In genomic region chr5:149581192-149581861, GRCh38 we compare ENCODE assay signal across 8 cellular contexts. TPM values are rescaled to one million over a fixed set of nuclear protein-coding genes. Genes with fewer than 3 reads are reported as not detected.
DNase-seq lines count a peak whose midpoint lies in the region; ATAC-seq and TF ChIP-seq lines count a peak whose summit lies in the region.

A gene with protein sequence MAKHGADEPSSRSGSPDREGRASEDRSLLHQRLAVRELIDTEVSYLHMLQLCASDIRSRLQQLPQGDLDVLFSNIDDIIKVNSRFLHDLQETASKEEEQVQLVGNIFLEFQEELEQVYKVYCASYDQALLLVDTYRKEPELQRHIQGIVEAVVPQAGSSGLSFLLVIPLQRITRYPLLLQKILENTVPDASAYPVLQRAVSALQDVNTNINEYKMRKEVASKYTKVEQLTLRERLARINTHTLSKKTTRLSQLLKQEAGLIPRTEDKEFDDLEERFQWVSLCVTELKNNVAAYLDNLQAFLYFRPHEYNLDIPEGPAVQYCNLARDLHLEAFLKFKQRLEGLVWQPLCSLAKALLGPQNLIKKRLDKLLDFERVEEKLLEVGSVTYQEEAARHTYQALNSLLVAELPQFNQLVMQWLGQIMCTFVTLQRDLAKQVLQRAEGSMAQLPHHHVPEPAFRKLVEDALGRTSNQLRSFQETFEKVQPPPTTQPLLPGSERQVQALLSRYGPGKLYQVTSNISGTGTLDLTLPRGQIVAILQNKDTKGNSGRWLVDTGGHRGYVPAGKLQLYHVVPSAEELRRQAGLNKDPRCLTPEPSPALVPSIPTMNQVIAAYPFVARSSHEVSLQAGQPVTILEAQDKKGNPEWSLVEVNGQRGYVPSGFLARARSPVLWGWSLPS (plus strand): TSS chr5:149581498. CDS start chr5:149597770, 16,272 bp downstream.

- peak within 1 kb of the TSS; percentile 69 for H3K4me3 ChIP-seq in GM23248
- peak within 1 kb of the TSS; percentile 61 for H3K4me3 ChIP-seq in fibroblast of pulmonary artery (replicated peaks; ENCODE audit: low read depth, low read length)
- peak within 1 kb of the TSS; percentile 51 for H3K4me3 ChIP-seq in naive thymus-derived CD4-positive, alpha-beta T cell (ENCODE audit: low read length)

- intact Hi-C loops in naive thymus-derived CD4-positive, alpha-beta T cell (cut with micrococcal nuclease), result loop anchor here in 1 of 2 donors (5.0 kb wide), 1 partner anchor 36 kb away; no protein-coding TSS in a partner anchor

- H3K79me2 ChIP-seq in GM23248 (ENCODE audit: insufficient read depth), result no peaks in the 10 kb centered on the region

- peak within 1 kb of the TSS; percentile 63 for H3K9ac ChIP-seq in GM23248

- H2AFZ ChIP-seq in GM23248, result peak within 1 kb of the TSS; percentile 89

- CTCF ChIA-PET in naive thymus-derived CD4-positive, alpha-beta T cell (lab: Charles Lee), result no interaction called here

- H3K4me1 ChIP-seq in GM23248 (ENCODE audit: insufficient read depth), result no peaks in the 10 kb centered on the region
- H3K4me1 ChIP-seq in naive thymus-derived CD4-positive, alpha-beta T cell (ENCODE audit: control insufficient read depth in 2 of 2, insufficient read depth in 2 of 2, low read length in 2 of 2), result peaks cover 0 to 8% of the 10 kb centered on the region in 2 donors

- DNase-seq in GM23248 (peak; percentile 74), NCI-H748 treated with DMSO at 0.1 percent for 48 hours (lab: John Stamatoyannopoulos, UW) (peak; percentile 49), fibroblast of pulmonary artery (ENCODE audit: low read depth) (peak; percentile 81)
- DNase-seq in activated T-helper 1 cell treated with anti-CD3 and anti-CD28 coated beads, Interleukin-2, amount 50 U/mL, for 16 hours (ENCODE audit: low read depth in 1 of 2, low spot score in 1 of 2), result peak; percentile 13 to 28
- peak; percentile 21 to 60 (median 40) for DNase-seq in naive thymus-derived CD4-positive, alpha-beta T cell
- peak; percentile 17 to 48 (median 24) for DNase-seq in stimulated activated naive CD4-positive, alpha-beta T cell (lab: John Stamatoyannopoulos, UW)

- in situ Hi-C loops in GM23248 (cut with MboI), result no loop called here

- H3K9me3 ChIP-seq in GM23248 (ENCODE audit: low read depth), result no peaks in the 10 kb centered on the region
- H3K9me3 ChIP-seq in naive thymus-derived CD4-positive, alpha-beta T cell (ENCODE audit: control insufficient read depth in 2 of 3, low read length in 3 of 3), result no peaks in the 10 kb centered on the region

- peak; percentile 81 for ATAC-seq in naive thymus-derived CD4-positive, alpha-beta T cell
- no peak for ATAC-seq in GM21825 (IDR thresholded peaks at IDR 0.05; ENCODE audit: unreplicated experiment)
- no peak for ATAC-seq in GM21723 (IDR thresholded peaks at IDR 0.05; ENCODE audit: unreplicated experiment)

- peak within 1 kb of the TSS; percentile 78 to 88 (median 80) for H3K4me3 Mint-ChIP-seq in naive thymus-derived CD4-positive, alpha-beta T cell

- peaks cover 0 to 22% (median 0%) of the 10 kb centered on the region in 5 donors for H3K27me3 Mint-ChIP-seq in naive thymus-derived CD4-positive, alpha-beta T cell

- TF ChIP-seq CTCF in fibroblast of pulmonary artery (IDR thresholded peaks at IDR 0.05; ENCODE audit: low read length, missing control alignments), result no peak

- H3K27me3 ChIP-seq in GM23248 (replicated peaks; ENCODE audit: insufficient read depth), result no peaks in the 10 kb centered on the region
- no peaks in the 10 kb centered on the region for H3K27me3 ChIP-seq in naive thymus-derived CD4-positive, alpha-beta T cell (ENCODE audit: control insufficient read depth in 2 of 2, insufficient read depth in 2 of 2, low read length in 2 of 2)

- H3K27ac ChIP-seq in GM23248, result no peak within 1 kb of the TSS
- no peak within 1 kb of the TSS for H3K27ac ChIP-seq in naive thymus-derived CD4-positive, alpha-beta T cell (ENCODE audit: low read depth, low read length)

- POLR2A ChIA-PET in naive thymus-derived CD4-positive, alpha-beta T cell (lab: Charles Lee), result interaction anchor here (0.6 to 1.8 kb wide), 3 partner anchors 18 to 70 kb away, joined by 3 to 5 read pairs (median 4); partner anchors contain the start of gene CSNK1A1

- H3K4me2 ChIP-seq in GM23248 (ENCODE audit: unreplicated experiment), result peak within 1 kb of the TSS; percentile 82

- no peaks in the 10 kb centered on the region for H3K9me2 ChIP-seq in GM23248 (ENCODE audit: insufficient read depth)

- H3K4me1 Mint-ChIP-seq in naive thymus-derived CD4-positive, alpha-beta T cell, result peaks cover 0 to 23% (median 13%) of the 10 kb centered on the region in 7 donors

- peak within 1 kb of the TSS in 6 of 9 donors; percentile 33 to 68 (median 54) for H3K27ac Mint-ChIP-seq in naive thymus-derived CD4-positive, alpha-beta T cell

- H4K20me1 ChIP-seq in GM23248 (ENCODE audit: insufficient read depth), result no peaks in the 10 kb centered on the region

- no peaks in the 10 kb centered on the region for H3K9me3 Mint-ChIP-seq in naive thymus-derived CD4-positive, alpha-beta T cell

- H3K36me3 ChIP-seq in GM23248 (ENCODE audit: low read depth), result no peaks in the 10 kb centered on the region
- no peaks in the 10 kb centered on the region for H3K36me3 ChIP-seq in naive thymus-derived CD4-positive, alpha-beta T cell (ENCODE audit: control insufficient read depth in 2 of 3, insufficient read depth in 3 of 3, low read length in 3 of 3)

- H3K36me3 Mint-ChIP-seq in naive thymus-derived CD4-positive, alpha-beta T cell, result peaks cover 0 to 6% (median 0%) of the 10 kb centered on the region in 5 donors

- no peaks in the 10 kb centered on the region for H3F3A ChIP-seq in GM23248 (ENCODE audit: insufficient read depth)

- WGBS in GM23248 (ENCODE audit: low coverage in 1 of 2, low lambda C conversion rate in 2 of 2, missing lambda C conversion rate in 2 of 2), 2 experiments, result 2 to 3% methylated on average over 36 to 56 of the region's 56 CpGs

RNA-seq across cellular contexts. Expression of the gene that starts here (rescaled TPM):
- total RNA-seq in GM23248 (2014; rRNA removed; shearing (Covaris generic)), result 0.76 and 0.97 TPM in 2 replicates
- polyA plus RNA-seq in GM23248 (2016; fragmentation: Nextera tagmentation; extraction: Ambion mirVana), result 0.42 and 0.51 TPM in 2 replicates
- 1 to 10 TPM in 1 of 5 experiments, under 1 TPM in 3, not detected in 1; 0.43 to 1.8 (median 0.80) TPM for total RNA-seq in naive thymus-derived CD4-positive, alpha-beta T cell
- polyA plus RNA-seq in naive thymus-derived CD4-positive, alpha-beta T cell, result under 1 TPM; 0.46 to 0.47 TPM

Comparison
In these comparisons a context has a peak if more than half of its experiments do, and no peak if none do; other contexts are left out.
1. Peak in DNase-seq, H3K4me3 ChIP-seq, H3K9ac ChIP-seq and H3K4me2 ChIP-seq in GM23248; RNA of the gene not detected or under 1 TPM.
2. DNase-seq: peak in every context shown above with its lines; median percentile 81 in fibroblast of pulmonary artery; 74 in GM23248; 49 in NCI-H748 treated with DMSO at 0.1 percent for 48 hours; 40 in naive thymus-derived CD4-positive, alpha-beta T cell; 24 in stimulated activated naive CD4-positive, alpha-beta T cell; 20 in activated T-helper 1 cell treated with anti-CD3 and anti-CD28 coated beads, Interleukin-2, amount 50 U/mL, for 16 hours.